ENCODE assay signal across 18 cellular contexts in the genomic region with DNA sequence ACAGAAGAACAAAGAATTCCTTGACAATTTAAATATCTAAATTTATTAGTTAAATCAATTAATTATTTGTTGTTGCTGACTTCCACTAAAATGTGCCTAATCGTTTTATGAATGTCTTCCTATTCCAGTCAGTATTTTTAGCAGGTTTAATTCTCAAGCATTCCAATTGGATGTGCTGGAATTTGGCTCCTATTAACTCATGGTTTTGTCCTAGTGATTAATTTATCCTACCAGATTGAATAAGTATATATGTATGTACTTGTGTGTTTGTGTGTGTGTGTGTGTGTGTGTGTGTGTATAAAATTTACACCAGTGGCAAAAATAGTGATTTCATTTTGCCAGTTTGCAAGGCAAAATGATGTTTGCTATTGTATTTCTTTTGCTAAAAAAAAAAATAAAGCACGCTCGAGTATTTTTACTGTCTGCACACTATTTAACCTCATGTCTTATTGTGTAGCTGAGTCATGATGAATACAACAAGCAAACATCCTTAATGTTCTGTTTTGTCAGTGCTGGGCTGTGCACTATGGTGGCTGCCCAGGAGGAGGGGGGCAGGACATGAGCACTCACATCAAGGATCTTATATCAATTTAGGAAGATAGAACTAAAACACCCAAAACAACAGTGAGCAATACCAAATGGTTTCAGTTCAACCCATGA.
DNase-seq lines count a peak whose midpoint lies in the region; ATAC-seq, FAIRE-seq and TF ChIP-seq lines count a peak whose summit lies in the region.
"Had no signal": no experiment of that assay in that cellular context is flagged by ENCODE, and none has a peak within 500 bp of the region (broad histone marks: within the 10 kb centered on the region; RNA-seq: fewer than 3 reads in every experiment).

No MANE protein-coding gene starts in this region.

- no peaks in the 10 kb centered on the region for H3K9me3 Mint-ChIP-seq in HFFc6
- H3K9me3 Mint-ChIP-seq: activated naive CD4-positive, alpha-beta T cell treated with anti-CD3 and anti-CD28 coated beads for 36 hours had no signal

- H3K9me3 ChIP-seq in A549: no peaks in the 10 kb centered on the region
- H3K9me3 ChIP-seq: heart left ventricle, lower lobe of right lung, neutrophil, Peyer's patch, upper lobe of left lung had no signal

- TF ChIP-seq RAD21 in A549 (conservative IDR thresholded peaks at IDR 0.05 in 1 of 2, IDR thresholded peaks at IDR 0.05 in 1 of 2): peak; percentile 17 to 29; a peak in 2 of 5 replicates

- POLR2A ChIA-PET in A549 (lab: Yijun Ruan, JAX): interaction anchor here (1.6 kb wide), 1 partner anchor 10 kb away, joined by 3 read pairs; no protein-coding TSS in a partner anchor

- H3K27ac ChIP-seq in A549: peak overlapping the region; percentile 81 to 88
- H3K27ac ChIP-seq: heart left ventricle, lower lobe of right lung, neutrophil, Peyer's patch, upper lobe of left lung had no signal

- FAIRE-seq in A549 (lab: Jason Lieb, UNC) (peak; percentile 94), GM19239 (lab: Jason Lieb, UNC) (no peak)

- CTCF ChIA-PET in A549 (lab: Yijun Ruan, JAX): interaction anchor here (0.6 to 3.1 kb wide), 4 partner anchors 10 to 156 kb away, joined by 3 to 9 read pairs (median 4); no protein-coding TSS in a partner anchor

- peak overlapping the region; percentile 75 for H3K4me2 ChIP-seq in A549

- peaks cover 13% of the 10 kb centered on the region; the same call in 1 of the 2 replicates for H3K4me1 Mint-ChIP-seq in HFFc6 (ENCODE audit: low read depth)

- H3K4me3 Mint-ChIP-seq in HFFc6: peak overlapping the region; percentile 65
- H3K4me3 Mint-ChIP-seq: activated CD8-positive, alpha-beta T cell treated with anti-CD3 and anti-CD28 coated beads, Interleukin-2, amount 10 ng/mL, durations not matched to agents 7 days and 5 days; activated naive CD4-positive, alpha-beta T cell treated with anti-CD3 and anti-CD28 coated beads for 36 hours; dendritic cell treated with granulocyte-macrophage colony-stimulating factor and Interleukin-4, amounts not matched to agents 40 ng/mL and 50 ng/mL, for 4 days had no signal

- TF ChIP-seq CTCF in A549 (IDR thresholded peaks at IDR 0.05) (no peak), HFFc6 (IDR thresholded peaks at IDR 0.05) (no peak), GM10266 (IDR thresholded peaks at IDR 0.05; ENCODE audit: control insufficient read depth, insufficient read depth, low read depth, missing control alignments) (no peak)

- peak overlapping the region; percentile 68 for H3K27ac Mint-ChIP-seq in HFFc6
- H3K27ac Mint-ChIP-seq: activated CD8-positive, alpha-beta T cell treated with anti-CD3 and anti-CD28 coated beads, Interleukin-2, amount 10 ng/mL, durations not matched to agents 7 days and 5 days; activated naive CD4-positive, alpha-beta T cell treated with anti-CD3 and anti-CD28 coated beads for 36 hours; dendritic cell treated with granulocyte-macrophage colony-stimulating factor and Interleukin-4, amounts not matched to agents 40 ng/mL and 50 ng/mL, for 4 days had no signal

- H3K4me1 ChIP-seq in A549: peaks cover 90% of the 10 kb centered on the region
- H3K4me1 ChIP-seq: heart left ventricle, lower lobe of right lung had no signal

- TF ChIP-seq POLR2A in A549 (IDR thresholded peaks at IDR 0.05; ENCODE audit: low read length): no peak

- ATAC-seq in A549 (peak; percentile 89), esophagus mucosa (no peak)
- ATAC-seq: activated CD8-positive, alpha-beta T cell treated with anti-CD3 and anti-CD28 coated beads, Interleukin-2, amount 10 ng/mL, durations not matched to agents 7 days and 5 days; heart left ventricle; lower lobe of right lung had no signal

- no peaks in the 10 kb centered on the region for H3K27me3 Mint-ChIP-seq in HFFc6 (ENCODE audit: insufficient read depth)
- H3K27me3 Mint-ChIP-seq: dendritic cell treated with granulocyte-macrophage colony-stimulating factor and Interleukin-4, amounts not matched to agents 40 ng/mL and 50 ng/mL, for 4 days had no signal

- 0% methylated on average over 3 of the region's 3 CpGs for WGBS in A549 (ENCODE audit: missing lambda C conversion rate)

- peak; percentile 31 to 88 for DNase-seq in A549 (ENCODE audit: low read depth in 1 of 2, low spot score in 1 of 2)
- DNase-seq in HFFc6: peak; percentile 72
- DNase-seq in astrocyte of the hippocampus (ENCODE audit: low read depth, low spot score): peak; percentile 73
- peak; percentile 84 for DNase-seq in iris pigment epithelial cell (ENCODE audit: low read depth)
- DNase-seq in NCI-H1092 (lab: John Stamatoyannopoulos, UW): no peak
- DNase-seq in GM19239 (ENCODE audit: insufficient read length, low spot score): no peak
- DNase-seq in GM10266 (ENCODE audit: extremely low spot score): no peak
- DNase-seq: activated CD8-positive, alpha-beta T cell treated with anti-CD3 and anti-CD28 coated beads, Interleukin-2, amount 10 ng/mL, durations not matched to agents 7 days and 5 days; activated naive CD4-positive, alpha-beta T cell treated with anti-CD3 and anti-CD28 coated beads for 36 hours; heart left ventricle; lower lobe of right lung; Peyer's patch; stimulated activated CD4-positive, alpha-beta T cell treated with anti-CD3 and anti-CD28 coated beads, Interleukin-15, amount 100 ng/mL, for 24 hours; T1000; upper lobe of left lung had no signal

- TF ChIP-seq EP300 in A549 (IDR thresholded peaks at IDR 0.05): peak in 1 of 2 experiments; percentile 49; a peak in 2 of 5 replicates

- peak overlapping the region; percentile 6; the same call in 1 of the 3 replicates for H3K4me3 ChIP-seq in A549
- H3K4me3 ChIP-seq: heart left ventricle, lower lobe of right lung, Peyer's patch, upper lobe of left lung had no signal

- no peaks in the 10 kb centered on the region for H3K36me3 Mint-ChIP-seq in HFFc6 (ENCODE audit: low read depth)

TF ChIP-seq in A549, 52 proteins besides CTCF, POLR2A, EP300 and RAD21 (continues in another document):
- TF ChIP-seq REST (IDR thresholded peaks at IDR 0.05) (no peak), HES2 (IDR thresholded peaks at IDR 0.05) (no peak), HMGXB4 (CRISPR knock-in tag; IDR thresholded peaks at IDR 0.05; ENCODE audit: borderline replicate concordance) (no peak), EHF (CRISPR knock-in tag; IDR thresholded peaks at IDR 0.05) (0 out of 2 replicates have a peak, but pooled peaks have one; percentile 7), HOXA7 (CRISPR knock-in tag; IDR thresholded peaks at IDR 0.05) (no peak), ESRRA (IDR thresholded peaks at IDR 0.05; ENCODE audit: borderline replicate concordance, low read length) (no peak), CBX2 (IDR thresholded peaks at IDR 0.05; ENCODE audit: borderline replicate concordance, low read depth) (no peak), CEBPB (IDR thresholded peaks at IDR 0.05) (0 out of 4 replicates have a peak, but pooled peaks of 1 of the 2 experiments have one; percentile 45)
- TF ChIP-seq, protein P1, sequence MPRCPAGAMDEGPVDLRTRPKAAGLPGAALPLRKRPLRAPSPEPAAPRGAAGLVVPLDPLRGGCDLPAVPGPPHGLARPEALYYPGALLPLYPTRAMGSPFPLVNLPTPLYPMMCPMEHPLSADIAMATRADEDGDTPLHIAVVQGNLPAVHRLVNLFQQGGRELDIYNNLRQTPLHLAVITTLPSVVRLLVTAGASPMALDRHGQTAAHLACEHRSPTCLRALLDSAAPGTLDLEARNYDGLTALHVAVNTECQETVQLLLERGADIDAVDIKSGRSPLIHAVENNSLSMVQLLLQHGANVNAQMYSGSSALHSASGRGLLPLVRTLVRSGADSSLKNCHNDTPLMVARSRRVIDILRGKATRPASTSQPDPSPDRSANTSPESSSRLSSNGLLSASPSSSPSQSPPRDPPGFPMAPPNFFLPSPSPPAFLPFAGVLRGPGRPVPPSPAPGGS (IDR thresholded peaks at IDR 0.05): peak; percentile 65; the same call in 1 of the 3 replicates

Comparison
In these comparisons a context has a peak if more than half of its experiments do, and no peak if none do; other contexts are left out.
1. DNase-seq: peak in A549 (2 of 2), HFFc6 (single experiment), astrocyte of the hippocampus (single experiment) and iris pigment epithelial cell (single experiment); none in NCI-H1092 (single experiment), GM19239 (single experiment) and GM10266 (single experiment).